Comparison of ENCODE assay signal across 8 cellular contexts in genomic region chr17:27457405-27457730, GRCh38. TPM values are rescaled to one million over a fixed set of nuclear protein-coding genes. Genes with fewer than 3 reads are reported as not detected.
DNase-seq lines count a peak whose midpoint lies in the region; ATAC-seq and TF ChIP-seq lines count a peak whose summit lies in the region.

No MANE protein-coding gene starts in this region.

- H3F3A ChIP-seq in SU-DHL-6 (ENCODE audit: insufficient read depth): peaks cover 7% of the 10 kb centered on the region; the same call in 1 of the 2 replicates

- H3K27ac ChIP-seq in SU-DHL-6 (ENCODE audit: low read depth, low read length): no peak overlapping the region
- no peak overlapping the region for H3K27ac ChIP-seq in rectal smooth muscle tissue (ENCODE audit: low read depth, low read length)

- H3K79me2 ChIP-seq in SU-DHL-6 (ENCODE audit: insufficient read depth, low read length): no peaks in the 10 kb centered on the region

- no peak overlapping the region for H3K9ac ChIP-seq in SU-DHL-6 (ENCODE audit: low read length)
- peak overlapping the region; percentile 19 for H3K9ac ChIP-seq in rectal smooth muscle tissue (ENCODE audit: low read length)

- H3K36me3 ChIP-seq in SU-DHL-6 (ENCODE audit: low read length) (no peaks in the 10 kb centered on the region), rectal smooth muscle tissue (ENCODE audit: control insufficient read depth, insufficient read depth, low read length) (no peaks in the 10 kb centered on the region)

- no peaks in the 10 kb centered on the region for H3K9me3 ChIP-seq in SU-DHL-6 (ENCODE audit: insufficient read depth, low read length)

- no peak overlapping the region for H2AFZ ChIP-seq in SU-DHL-6 (ENCODE audit: low read depth, low read length, severe bottlenecking)

- H3K9me2 ChIP-seq in SU-DHL-6 (replicated peaks; ENCODE audit: insufficient read depth, low read length): no peaks in the 10 kb centered on the region

- H3K27me3 ChIP-seq in SU-DHL-6 (ENCODE audit: low read length): no peaks in the 10 kb centered on the region
- no peaks in the 10 kb centered on the region for H3K27me3 ChIP-seq in rectal smooth muscle tissue (ENCODE audit: control insufficient read depth, insufficient read depth, low read length)

- TF ChIP-seq CTCF in GM12864 (IDR thresholded peaks at IDR 0.05; ENCODE audit: low read depth, low read length, missing control alignments) (no peak), SU-DHL-6 (IDR thresholded peaks at IDR 0.05; ENCODE audit: insufficient read depth, low read length, poor library complexity, severe bottlenecking) (no peak), fibroblast of villous mesenchyme (IDR thresholded peaks at IDR 0.05; ENCODE audit: insufficient read depth, low read depth, low read length) (no peak)

- no peaks in the 10 kb centered on the region for H4K20me1 ChIP-seq in SU-DHL-6 (ENCODE audit: low read depth, low read length)

- DNase-seq in GM12864 (ENCODE audit: low read depth) (no peak), fibroblast of villous mesenchyme (ENCODE audit: low read depth) (no peak), KG1 (lab: John Stamatoyannopoulos, UW) (no peak), NCI-H526 (lab: John Stamatoyannopoulos, UW) (no peak)
- DNase-seq in effector CD8-positive, alpha-beta T cell (lab: John Stamatoyannopoulos, UW): no peak

- peaks cover 12% of the 10 kb centered on the region for H3K4me1 ChIP-seq in rectal smooth muscle tissue (ENCODE audit: control insufficient read depth, insufficient read depth, low read length)

- H3K4me3 ChIP-seq in GM12864 (ENCODE audit: low read depth, low read length) (peak overlapping the region; percentile 87), SU-DHL-6 (ENCODE audit: insufficient read depth, low read length, poor library complexity, severe bottlenecking) (no peak overlapping the region), fibroblast of villous mesenchyme (ENCODE audit: low read depth, low read length) (peak overlapping the region; percentile 76), rectal smooth muscle tissue (ENCODE audit: low read length) (peak overlapping the region; percentile 71)

- ATAC-seq in GM21367 (IDR thresholded peaks at IDR 0.05; ENCODE audit: unreplicated experiment): no peak

- H3K4me2 ChIP-seq in SU-DHL-6 (ENCODE audit: low read depth, low read length, poor library complexity, severe bottlenecking): peak overlapping the region; percentile 50

RNA-seq across cellular contexts. Expression of gene KSR1, which starts 1.1 kb away (rescaled TPM):
- 15.5 and 34.1 TPM in 2 replicates for total RNA-seq in fibroblast of villous mesenchyme
